ENCODE assay signal across 11 cellular contexts in the genomic region with DNA sequence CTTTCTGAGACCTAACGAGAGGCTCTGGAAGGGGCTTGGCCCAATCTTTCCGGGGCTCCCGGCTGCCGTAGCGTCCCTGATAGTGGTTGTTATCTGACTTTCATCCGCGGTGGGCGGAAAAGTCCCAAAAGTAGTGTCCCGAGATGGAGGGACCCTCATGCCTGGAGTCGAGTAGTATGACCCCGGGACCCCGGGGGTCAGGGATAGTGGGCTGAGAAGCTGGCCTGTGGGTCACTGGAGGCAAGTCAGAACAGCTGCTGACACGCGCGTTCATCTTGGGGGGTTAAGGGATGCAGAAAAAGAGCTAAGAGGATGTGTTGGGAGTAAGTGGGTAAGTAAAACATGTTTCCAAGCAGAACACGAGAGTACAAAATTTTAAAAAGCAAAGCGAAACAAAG.
A peak's percentile ranks its signal among the peaks of the same experiment; 100 is the strongest.
DNase-seq lines count a peak whose midpoint lies in the region; ATAC-seq and TF ChIP-seq lines count a peak whose summit lies in the region.
"Had no signal": no experiment of that assay in that cellular context is flagged by ENCODE, and none has a peak within 500 bp of the region (broad histone marks: within the 10 kb centered on the region; RNA-seq: fewer than 3 reads in every experiment).

No MANE protein-coding gene starts in this region.

- H3K4me1 Mint-ChIP-seq in natural killer cell treated with Interleukin-12 subunit alpha and Interleukin-12 subunit beta and Interleukin-15 and Interleukin-18, amount 100 ng/mL, for 72 hours (ENCODE audit: low read depth in 2 of 2) = peaks cover 13 to 15% of the 10 kb centered on the region in 2 donors

- peaks cover 23 to 47% of the 10 kb centered on the region in 2 donors for H3K27me3 Mint-ChIP-seq in natural killer cell treated with Interleukin-12 subunit alpha and Interleukin-12 subunit beta and Interleukin-15 and Interleukin-18, amount 100 ng/mL, for 72 hours

- no peak for TF ChIP-seq CTCF in left ventricle myocardium inferior (IDR thresholded peaks at IDR 0.05; ENCODE audit: borderline replicate concordance)
- no peak for TF ChIP-seq CTCF in thyroid gland (IDR thresholded peaks at IDR 0.05)

- ATAC-seq in left cardiac atrium = no peak
- no peak for ATAC-seq in natural killer cell treated with Interleukin-12 subunit alpha and Interleukin-12 subunit beta and Interleukin-15 and Interleukin-18, amount 100 ng/mL, for 72 hours

- H3K36me3 Mint-ChIP-seq in natural killer cell treated with Interleukin-12 subunit alpha and Interleukin-12 subunit beta and Interleukin-15 and Interleukin-18, amount 100 ng/mL, for 72 hours = no peaks in the 10 kb centered on the region

- peaks cover 69% of the 10 kb centered on the region for H3K27me3 ChIP-seq in left ventricle myocardium inferior (ENCODE audit: low read depth)
- H3K27me3 ChIP-seq in duodenal mucosa (ENCODE audit: control insufficient read depth in 1 of 2, insufficient read depth in 2 of 2, low read length in 2 of 2) = peaks cover 28 to 56% of the 10 kb centered on the region in 2 donors
- H3K27me3 ChIP-seq in thyroid gland = no peaks in the 10 kb centered on the region

- peak overlapping the region; percentile 70 for H3K4me3 Mint-ChIP-seq in natural killer cell treated with Interleukin-12 subunit alpha and Interleukin-12 subunit beta and Interleukin-15 and Interleukin-18, amount 100 ng/mL, for 72 hours

- H3K27ac Mint-ChIP-seq in natural killer cell treated with Interleukin-12 subunit alpha and Interleukin-12 subunit beta and Interleukin-15 and Interleukin-18, amount 100 ng/mL, for 72 hours = no peak overlapping the region

- H3K27ac ChIP-seq in left ventricle myocardium inferior (replicated peaks) (no peak overlapping the region), duodenal mucosa (ENCODE audit: low read depth, low read length) (no peak overlapping the region), thyroid gland (no peak overlapping the region)
- H3K27ac ChIP-seq: parathyroid adenoma, RWPE1, WERI-Rb-1 had no signal

- H3K4me1 ChIP-seq in left ventricle myocardium inferior (peaks cover 48% of the 10 kb centered on the region), duodenal mucosa (ENCODE audit: control insufficient read depth in 1 of 2, insufficient read depth in 2 of 2, low read length in 2 of 2) (peaks cover 24 to 37% of the 10 kb centered on the region in 2 donors), thyroid gland (peaks cover 14 to 22% of the 10 kb centered on the region in 2 donors)

- peaks cover 5% of the 10 kb centered on the region for H3K9me3 ChIP-seq in left ventricle myocardium inferior (replicated peaks)
- no peaks in the 10 kb centered on the region for H3K9me3 ChIP-seq in duodenal mucosa (ENCODE audit: control insufficient read depth in 1 of 2, low read length in 2 of 2)
- H3K9me3 ChIP-seq in thyroid gland = no peaks in the 10 kb centered on the region

- H3K36me3 ChIP-seq in left ventricle myocardium inferior = no peaks in the 10 kb centered on the region
- no peaks in the 10 kb centered on the region for H3K36me3 ChIP-seq in duodenal mucosa (ENCODE audit: control insufficient read depth in 1 of 2, insufficient read depth in 2 of 2, low read length in 2 of 2)
- no peaks in the 10 kb centered on the region for H3K36me3 ChIP-seq in thyroid gland
- H3K36me3 ChIP-seq: WERI-Rb-1 had no signal

- TF ChIP-seq POLR2A in thyroid gland (IDR thresholded peaks at IDR 0.05) = no peak

- H3K9me3 Mint-ChIP-seq in natural killer cell treated with Interleukin-12 subunit alpha and Interleukin-12 subunit beta and Interleukin-15 and Interleukin-18, amount 100 ng/mL, for 72 hours = no peaks in the 10 kb centered on the region

- no peak overlapping the region for H3K9ac ChIP-seq in duodenal mucosa (ENCODE audit: low read depth in 1 of 2, low read length in 2 of 2)
- H3K9ac ChIP-seq: parathyroid adenoma had no signal

- DNase-seq in left ventricle myocardium inferior (no peak), left cardiac atrium (no peak), NCI-H774 (lab: John Stamatoyannopoulos, UW) (no peak), thyroid gland (no peak), NCI-H524 treated with DMSO at 0.1 percent for 48 hours (lab: John Stamatoyannopoulos, UW) (no peak)
- no peak for DNase-seq in natural killer cell treated with Interleukin-12 subunit alpha and Interleukin-12 subunit beta and Interleukin-15 and Interleukin-18, amount 100 ng/mL, for 72 hours (ENCODE audit: low spot score)
- no peak for DNase-seq in stimulated activated CD4-positive, alpha-beta T cell treated with anti-CD3 and anti-CD28 coated beads, Interleukin-12 subunit alpha, Interleukin-12 subunit beta, amount 100 ng/mL, for 4 hours
- DNase-seq: WERI-Rb-1 had no signal

- 7 to 9% methylated on average over 17 of the region's 17 CpGs for WGBS in thyroid gland, 2 donors

- peak overlapping the region; percentile 39 for H3K4me3 ChIP-seq in left ventricle myocardium inferior
- peak overlapping the region; percentile 21 to 27 for H3K4me3 ChIP-seq in duodenal mucosa (ENCODE audit: low read depth in 1 of 2, low read length in 2 of 2)
- H3K4me3 ChIP-seq in thyroid gland (replicated peaks in 1 of 3) = no peak overlapping the region

- intact Hi-C loops in left ventricle myocardium inferior (cut with micrococcal nuclease) (loop anchor here (10.0 kb wide), 1 partner anchor 540 kb away; no protein-coding TSS in a partner anchor), left cardiac atrium (cut with DNase I) (loop anchor here in 1 of 2 donors (10.0 kb wide), 1 partner anchor 530 kb away; no protein-coding TSS in a partner anchor), thyroid gland (cut with DNase I) (loop anchor here (5.0 kb wide), 1 partner anchor 537 kb away; no protein-coding TSS in a partner anchor)

Comparison
In these comparisons a context has a peak if more than half of its experiments do, and no peak if none do; other contexts are left out.
1. H3K4me3 ChIP-seq: peak in left ventricle myocardium inferior (single experiment) and duodenal mucosa (2 of 2); none in thyroid gland (0 of 3).